ENCODE assay signal across 2 cellular contexts in the genomic region with DNA sequence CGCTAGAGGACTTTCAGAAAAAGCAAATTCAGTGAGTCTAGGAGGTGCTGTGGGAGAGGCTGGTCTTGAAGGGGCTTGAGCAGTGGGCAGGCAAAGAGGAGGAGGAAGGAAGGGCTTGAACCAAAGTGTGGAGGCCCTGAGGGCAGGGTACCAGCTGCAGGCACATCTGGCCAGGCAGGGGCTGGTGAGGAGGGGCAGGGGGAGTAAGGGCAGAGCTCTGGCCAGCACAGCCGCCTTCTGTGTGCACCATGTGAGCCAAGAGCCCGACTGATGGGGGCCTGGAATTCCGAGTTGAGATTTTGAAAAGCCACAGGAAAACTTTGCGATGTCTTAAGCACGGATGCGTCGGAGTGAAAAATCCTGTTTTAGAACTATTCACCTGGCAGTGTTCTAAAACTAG.
TF ChIP-seq lines count a peak whose summit lies in the region.

No MANE protein-coding gene starts in this region.

TF ChIP-seq in SK-N-SH, 30 proteins besides CTCF, POLR2A, EP300 and RAD21 (continued from another document):
- TF ChIP-seq, protein P1, sequence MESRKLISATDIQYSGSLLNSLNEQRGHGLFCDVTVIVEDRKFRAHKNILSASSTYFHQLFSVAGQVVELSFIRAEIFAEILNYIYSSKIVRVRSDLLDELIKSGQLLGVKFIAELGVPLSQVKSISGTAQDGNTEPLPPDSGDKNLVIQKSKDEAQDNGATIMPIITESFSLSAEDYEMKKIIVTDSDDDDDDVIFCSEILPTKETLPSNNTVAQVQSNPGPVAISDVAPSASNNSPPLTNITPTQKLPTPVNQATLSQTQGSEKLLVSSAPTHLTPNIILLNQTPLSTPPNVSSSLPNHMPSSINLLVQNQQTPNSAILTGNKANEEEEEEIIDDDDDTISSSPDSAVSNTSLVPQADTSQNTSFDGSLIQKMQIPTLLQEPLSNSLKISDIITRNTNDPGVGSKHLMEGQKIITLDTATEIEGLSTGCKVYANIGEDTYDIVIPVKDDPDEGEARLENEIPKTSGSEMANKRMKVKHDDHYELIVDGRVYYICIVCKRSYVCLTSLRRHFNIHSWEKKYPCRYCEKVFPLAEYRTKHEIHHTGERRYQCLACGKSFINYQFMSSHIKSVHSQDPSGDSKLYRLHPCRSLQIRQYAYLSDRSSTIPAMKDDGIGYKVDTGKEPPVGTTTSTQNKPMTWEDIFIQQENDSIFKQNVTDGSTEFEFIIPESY (IDR thresholded peaks at IDR 0.05; ENCODE audit: borderline replicate concordance, low read depth), result no peak

TF ChIP-seq in SK-N-SH treated with all-trans-retinoic acid at 6 μM for 48 hours, 23 proteins besides CTCF, POLR2A, EP300 and RAD21 (continued from another document):
- TF ChIP-seq ARNTL (CRISPR knock-in tag; IDR thresholded peaks at IDR 0.05; ENCODE audit: borderline replicate concordance, low read depth) (no peak), CSDC2 (CRISPR knock-in tag; IDR thresholded peaks at IDR 0.05) (no peak), ZFP30 (CRISPR knock-in tag; IDR thresholded peaks at IDR 0.05) (no peak), GLIS3 (CRISPR knock-in tag; IDR thresholded peaks at IDR 0.05) (no peak), ISL1 (CRISPR knock-in tag; IDR thresholded peaks at IDR 0.05) (no peak), RARB (CRISPR knock-in tag; IDR thresholded peaks at IDR 0.05) (no peak), BACH2 (CRISPR knock-in tag; IDR thresholded peaks at IDR 0.05; ENCODE audit: borderline replicate concordance) (no peak), ZNF70 (CRISPR knock-in tag; IDR thresholded peaks at IDR 0.05) (no peak), OSR1 (CRISPR knock-in tag; IDR thresholded peaks at IDR 0.05) (no peak)
- TF ChIP-seq, protein P2, sequence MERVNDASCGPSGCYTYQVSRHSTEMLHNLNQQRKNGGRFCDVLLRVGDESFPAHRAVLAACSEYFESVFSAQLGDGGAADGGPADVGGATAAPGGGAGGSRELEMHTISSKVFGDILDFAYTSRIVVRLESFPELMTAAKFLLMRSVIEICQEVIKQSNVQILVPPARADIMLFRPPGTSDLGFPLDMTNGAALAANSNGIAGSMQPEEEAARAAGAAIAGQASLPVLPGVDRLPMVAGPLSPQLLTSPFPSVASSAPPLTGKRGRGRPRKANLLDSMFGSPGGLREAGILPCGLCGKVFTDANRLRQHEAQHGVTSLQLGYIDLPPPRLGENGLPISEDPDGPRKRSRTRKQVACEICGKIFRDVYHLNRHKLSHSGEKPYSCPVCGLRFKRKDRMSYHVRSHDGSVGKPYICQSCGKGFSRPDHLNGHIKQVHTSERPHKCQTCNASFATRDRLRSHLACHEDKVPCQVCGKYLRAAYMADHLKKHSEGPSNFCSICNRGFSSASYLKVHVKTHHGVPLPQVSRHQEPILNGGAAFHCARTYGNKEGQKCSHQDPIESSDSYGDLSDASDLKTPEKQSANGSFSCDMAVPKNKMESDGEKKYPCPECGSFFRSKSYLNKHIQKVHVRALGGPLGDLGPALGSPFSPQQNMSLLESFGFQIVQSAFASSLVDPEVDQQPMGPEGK (CRISPR knock-in tag; IDR thresholded peaks at IDR 0.05; ENCODE audit: borderline replicate concordance), result no peak
TF ChIP-seq in SK-N-SH treated with all-trans-retinoic acid at 6 μM for 48 hours: peak in this region for 0.
